7 cellular contexts compared by ENCODE assay signal in the genomic region with DNA sequence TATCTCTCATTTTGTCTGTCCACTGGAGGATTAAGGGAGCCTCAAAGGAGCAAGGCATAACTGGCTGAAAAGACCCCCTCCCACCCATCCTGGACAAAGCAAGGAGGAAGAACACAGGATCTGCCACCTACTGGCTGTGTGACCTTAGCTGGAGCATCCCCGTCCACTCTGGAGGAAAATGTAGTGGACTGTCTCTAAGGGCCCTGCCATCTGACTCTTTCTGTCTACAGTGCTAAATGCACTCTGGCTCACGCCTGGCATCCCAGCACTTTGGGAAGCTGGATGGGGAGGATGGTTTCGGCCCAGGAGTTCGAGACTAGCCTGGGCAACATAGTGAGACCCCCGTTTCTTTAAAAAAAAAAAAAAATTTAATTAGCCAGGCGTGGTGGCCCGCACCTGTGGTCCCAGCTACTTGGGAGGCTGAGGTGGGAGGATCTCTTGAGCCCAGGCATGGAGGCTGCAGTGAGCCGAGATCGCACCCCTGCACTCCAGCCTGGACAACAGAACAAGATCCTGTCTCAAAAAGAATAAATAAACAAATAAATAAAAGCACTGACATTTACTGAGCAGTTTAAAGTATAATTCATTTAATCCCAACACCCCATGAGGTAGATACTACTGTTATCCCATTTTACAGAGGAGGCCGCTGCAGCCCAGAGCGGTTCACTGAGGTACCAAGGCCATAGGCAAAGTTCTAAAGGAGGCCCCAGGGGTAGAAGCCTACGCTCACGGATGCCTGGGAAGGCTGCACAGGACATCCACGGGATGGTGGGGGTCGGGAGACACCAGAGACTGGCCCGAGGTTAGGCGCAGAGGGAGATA. TPM values are rescaled to one million over a fixed set of nuclear protein-coding genes. Genes with fewer than 3 reads are reported as not detected.
A peak's percentile ranks its signal among the peaks of the same experiment; 100 is the strongest.
DNase-seq lines count a peak whose midpoint lies in the region; ATAC-seq and TF ChIP-seq lines count a peak whose summit lies in the region.

No MANE protein-coding gene starts in this region.

- DNase-seq in RWPE1 (ENCODE audit: low spot score) = no peak
- DNase-seq in epithelial cell of proximal tubule (ENCODE audit: low read depth) = no peak

- TF ChIP-seq CTCF in RWPE1 (conservative IDR thresholded peaks at IDR 0.05; ENCODE audit: low read depth) = no peak
- peak; percentile 12 for TF ChIP-seq CTCF in epithelial cell of proximal tubule (conservative IDR thresholded peaks at IDR 0.05; ENCODE audit: low read depth, low read length)

- POLR2A ChIA-PET in RWPE1 (lab: Yijun Ruan, JAX; ENCODE audit: low non-redundant PET) = no interaction called here

- peak overlapping the region; percentile 90 for H2AFZ ChIP-seq in neuron (ENCODE audit: low read depth, low read length)

- no peaks in the 10 kb centered on the region for H3K9me3 ChIP-seq in neuron (ENCODE audit: low read length)

- H3K4me3 ChIP-seq in epithelial cell of proximal tubule (ENCODE audit: low read depth, low read length) (peak overlapping the region; percentile 64), neuron (ENCODE audit: low read length) (peak overlapping the region; percentile 81)

- ATAC-seq in GM21786 (IDR thresholded peaks at IDR 0.05; ENCODE audit: unreplicated experiment) = peak; percentile 7
- ATAC-seq in HG03039 (IDR thresholded peaks at IDR 0.05; ENCODE audit: unreplicated experiment) = no peak
- ATAC-seq in HG03342 (IDR thresholded peaks at IDR 0.05; ENCODE audit: unreplicated experiment) = no peak
- ATAC-seq in HG03520 (IDR thresholded peaks at IDR 0.05; ENCODE audit: unreplicated experiment) = no peak

- H3K36me3 ChIP-seq in neuron (ENCODE audit: insufficient read depth, low read length) = no peaks in the 10 kb centered on the region

- H3K4me1 ChIP-seq in neuron (ENCODE audit: insufficient read depth, low read length) = peaks cover 7% of the 10 kb centered on the region

- CTCF ChIA-PET in RWPE1 (lab: Yijun Ruan, JAX) = interaction anchor here (0.7 kb wide), 1 partner anchor 17 kb away, joined by 3 read pairs; no protein-coding TSS in a partner anchor

- peaks cover 6% of the 10 kb centered on the region for H3K27me3 ChIP-seq in neuron (ENCODE audit: insufficient read depth, low read length)

- peak overlapping the region; percentile 84 for H3K27ac ChIP-seq in RWPE1

RNA-seq across cellular contexts. Expression of gene TBC1D2B, which starts 1.1 kb away (rescaled TPM):
- 15.0 and 21.3 TPM in 2 replicates for total RNA-seq in epithelial cell of proximal tubule

RNA-seq across cellular contexts. Expression of gene SH2D7, which starts 15.9 kb away (rescaled TPM):
- total RNA-seq in epithelial cell of proximal tubule = not detected in 2 replicates

RNA-seq across cellular contexts. Expression of gene CIB2, which starts 54.8 kb away (rescaled TPM):
- total RNA-seq in epithelial cell of proximal tubule = 10.1 and 17.9 TPM in 2 replicates
